In the genomic region with DNA sequence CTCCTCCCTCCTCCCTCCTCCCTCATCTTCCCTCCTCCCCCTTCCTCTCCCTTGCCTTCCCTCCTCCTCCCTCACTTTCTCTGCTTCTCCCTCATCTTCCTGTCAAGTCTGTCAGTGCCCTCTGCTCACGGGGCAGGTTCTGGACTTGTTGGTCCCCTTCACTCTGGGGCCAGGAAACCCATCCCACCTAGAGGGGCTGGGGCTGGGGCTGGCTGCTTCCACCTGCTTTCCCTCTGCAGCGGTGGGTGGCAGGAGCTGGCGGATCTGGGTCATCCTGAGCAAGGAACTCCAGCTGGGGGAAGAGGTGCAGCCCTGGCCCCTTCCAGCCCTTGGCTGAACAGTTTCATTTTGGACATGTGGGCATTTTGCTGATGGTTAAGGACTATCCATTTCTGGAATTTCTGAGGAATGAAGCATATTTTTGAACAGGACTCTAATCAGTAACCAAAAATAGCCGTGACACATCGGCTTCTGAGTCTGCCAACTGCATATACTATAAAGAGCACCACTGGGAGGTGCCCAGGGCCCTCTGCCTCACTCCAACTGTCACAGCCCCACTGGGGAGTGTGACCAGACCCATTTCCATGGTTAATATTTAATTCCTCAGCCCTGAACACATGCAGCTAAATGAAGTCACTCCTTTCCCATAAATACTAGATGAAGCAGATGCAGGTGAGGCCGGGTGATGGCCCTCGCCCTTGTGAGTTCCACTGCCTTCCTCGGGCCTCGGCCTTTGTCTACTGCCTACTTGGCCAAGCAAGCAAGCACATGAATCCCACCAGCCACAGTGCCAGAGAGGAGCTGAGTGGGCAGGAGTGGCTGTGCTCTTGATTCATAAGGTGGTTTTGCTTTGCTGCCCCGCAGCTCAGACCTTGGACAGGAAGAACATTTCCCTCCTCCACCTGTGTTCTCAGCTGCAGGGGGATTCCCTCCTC, we compare ENCODE assay signal across 9 cellular contexts. TPM values are rescaled to one million over a fixed set of nuclear protein-coding genes. Genes with fewer than 3 reads are reported as not detected.
DNase-seq lines count a peak whose midpoint lies in the region; ATAC-seq and TF ChIP-seq lines count a peak whose summit lies in the region.
"Had no signal": no experiment of that assay in that cellular context is flagged by ENCODE, and none has a peak within 500 bp of the region (broad histone marks: within the 10 kb centered on the region; RNA-seq: fewer than 3 reads in every experiment).

No MANE protein-coding gene starts in this region.

- peaks cover 4% of the 10 kb centered on the region for H3K79me1 ChIP-seq in trophoblast cell (ENCODE audit: low read length)

- H3K4me3 ChIP-seq in fibroblast of mammary gland (ENCODE audit: control insufficient read depth, low read depth, low read length) (no peak overlapping the region), trophoblast cell (ENCODE audit: low read depth, low read length) (no peak overlapping the region), uterus (no peak overlapping the region)

- no peak overlapping the region for H4K91ac ChIP-seq in trophoblast cell (ENCODE audit: low read depth, low read length)

- no peaks in the 10 kb centered on the region for H3K79me2 ChIP-seq in trophoblast cell (ENCODE audit: control insufficient read depth, insufficient read depth, low read length, poor library complexity)

- H3K9me3 ChIP-seq in trophoblast cell (ENCODE audit: insufficient read depth, low read depth, low read length) (peaks cover 2% of the 10 kb centered on the region), uterus (no peaks in the 10 kb centered on the region)
- H3K9me3 ChIP-seq: neutrophil had no signal

- CTCF ChIA-PET in GM10248 (lab: Yijun Ruan, JAX) = no interaction called here

- H3K4me1 ChIP-seq in trophoblast cell (ENCODE audit: control insufficient read depth in 1 of 2, insufficient read depth in 2 of 2, low read length in 2 of 2) = peaks cover 13 to 18% of the 10 kb centered on the region in 2 experiments
- no peaks in the 10 kb centered on the region for H3K4me1 ChIP-seq in uterus

- POLR2A ChIA-PET in GM10248 (lab: Yijun Ruan, JAX) = no interaction called here

- TF ChIP-seq POLR2A in uterus (IDR thresholded peaks at IDR 0.05) = no peak

- no peak overlapping the region for H2BK5ac ChIP-seq in trophoblast cell (ENCODE audit: low read depth, low read length, poor library complexity)

- no peak overlapping the region for H3K4ac ChIP-seq in trophoblast cell (ENCODE audit: low read depth, low read length)

- H4K8ac ChIP-seq in trophoblast cell (ENCODE audit: low read depth, low read length) = no peak overlapping the region

- H2AK5ac ChIP-seq in trophoblast cell (ENCODE audit: low read length) = no peak overlapping the region

- H3K36me3 ChIP-seq in trophoblast cell (ENCODE audit: control insufficient read depth in 1 of 2, insufficient read depth in 2 of 2, low read length in 2 of 2) (no peaks in the 10 kb centered on the region), uterus (no peaks in the 10 kb centered on the region)
- H3K36me3 ChIP-seq: neutrophil had no signal

- no peak overlapping the region for H3K27ac ChIP-seq in trophoblast cell (ENCODE audit: low read depth, low read length)
- H3K27ac ChIP-seq in uterus = peak overlapping the region in 1 of 2 donors; percentile 37
- H3K27ac ChIP-seq: neutrophil had no signal

- H2BK12ac ChIP-seq in trophoblast cell (ENCODE audit: low read length) = no peak overlapping the region

- peak; percentile 70 for ATAC-seq in HG03432 (IDR thresholded peaks at IDR 0.05; ENCODE audit: unreplicated experiment)

- no CpG with 5 or more reads among the region's 10 CpGs for WGBS in trophoblast cell (ENCODE audit: extremely low coverage, insufficient coverage, insufficient read length)

- H3K9ac ChIP-seq in trophoblast cell (ENCODE audit: low read length) = no peak overlapping the region

- no peak overlapping the region for H2BK120ac ChIP-seq in trophoblast cell (ENCODE audit: insufficient read depth, low read length, poor library complexity)

- H3K27me3 ChIP-seq in trophoblast cell (ENCODE audit: insufficient read depth, low read length) (no peaks in the 10 kb centered on the region), uterus (no peaks in the 10 kb centered on the region)

- no peak overlapping the region for H3K4me2 ChIP-seq in trophoblast cell (ENCODE audit: low read length)

- no peak overlapping the region for H3K18ac ChIP-seq in trophoblast cell (ENCODE audit: low read length)

- intact Hi-C loops in uterus (cut with DNase I; ENCODE audit: low total_unique reads) = no loop called here

- DNase-seq in GM10248 (ENCODE audit: extremely low spot score) (peak; percentile 48), fibroblast of mammary gland (ENCODE audit: low read depth) (peak; percentile 62), trophoblast cell (peak; percentile 38 to 82), NCI-H446 treated with DMSO at 0.1 percent for 48 hours (lab: John Stamatoyannopoulos, UW) (no peak), NCI-H345 (lab: John Stamatoyannopoulos, UW) (no peak), uterus (no peak)
- no peak for DNase-seq in activated T-cell treated with anti-CD3 and anti-CD28 coated beads, Interleukin-2, amount 50 U/mL, for 1 hour

- no peak overlapping the region for H3K14ac ChIP-seq in trophoblast cell (ENCODE audit: low read length)

- H4K12ac ChIP-seq in trophoblast cell (ENCODE audit: low read depth, low read length) = no peak overlapping the region

- TF ChIP-seq CTCF in GM10248 (IDR thresholded peaks at IDR 0.05; ENCODE audit: control extremely low read depth, extremely low read depth, low read depth, missing control alignments) = no peak
- no peak for TF ChIP-seq CTCF in fibroblast of mammary gland (conservative IDR thresholded peaks at IDR 0.05; ENCODE audit: control insufficient read depth, insufficient read depth, low read depth, low read length)
- no peak for TF ChIP-seq CTCF in uterus (IDR thresholded peaks at IDR 0.05)

- H2AFZ ChIP-seq in trophoblast cell (ENCODE audit: insufficient read depth, low read length, poor library complexity) = no peak overlapping the region

- no peak overlapping the region for H3K23ac ChIP-seq in trophoblast cell (ENCODE audit: low read length)

RNA-seq across cellular contexts. Expression of gene CHDH, which starts 39.8 kb away (rescaled TPM):
- polyA plus RNA-seq in trophoblast cell (2013) = 0.40 and 0.55 TPM in 2 replicates
- 1 to 10 TPM; 1.8 to 9.1 (median 4.2) TPM for total RNA-seq in uterus

RNA-seq across cellular contexts. Expression of gene IL17RB, which starts 39.9 kb away (rescaled TPM):
- polyA plus RNA-seq in trophoblast cell (2013) = 1.2 and 1.3 TPM in 2 replicates
- total RNA-seq in uterus = 1 to 10 TPM in 3 of 4 donors, not detected in 1; 1.3 to 4.6 (median 2.8) TPM

Comparison
In these comparisons a context has a peak if more than half of its experiments do, and no peak if none do; other contexts are left out.
1. DNase-seq: peak in GM10248 (single experiment), fibroblast of mammary gland (single experiment) and trophoblast cell (2 of 2); none in NCI-H446 treated with DMSO at 0.1 percent for 48 hours (single experiment), NCI-H345 (single experiment), activated T-cell treated with anti-CD3 and anti-CD28 coated beads, Interleukin-2, amount 50 U/mL, for 1 hour (single experiment) and uterus (0 of 2).